Comparison of ENCODE assay signal across 1 cellular context in the genomic region with DNA sequence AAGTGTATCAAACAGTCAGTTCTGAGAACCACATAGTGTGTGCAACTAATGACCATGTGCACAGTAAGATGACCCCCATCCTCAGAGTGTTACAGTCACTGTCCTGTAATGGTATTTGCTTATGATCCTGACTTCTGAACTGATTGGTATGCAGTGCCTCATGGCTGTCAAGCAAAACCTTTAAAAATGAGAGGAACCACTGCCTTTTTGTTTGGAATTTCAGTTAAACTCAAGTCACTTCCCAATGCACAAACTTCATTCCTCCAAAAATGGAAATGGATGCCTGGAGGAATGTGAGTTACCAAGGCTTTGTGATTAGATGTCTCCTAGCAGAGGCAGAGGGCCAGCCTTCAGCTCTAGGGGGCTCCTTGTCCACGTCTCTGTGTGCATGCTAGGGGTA.
TF ChIP-seq lines count a peak whose summit lies in the region.

No MANE protein-coding gene starts in this region.

TF ChIP-seq in H1, 55 proteins besides CTCF, POLR2A, EP300 and RAD21 (continued from another document):
- TF ChIP-seq CHD2 (IDR thresholded peaks at IDR 0.05; ENCODE audit: low read length) (no peak), SIN3A (conservative IDR thresholded peaks at IDR 0.05 in 1 of 2, IDR thresholded peaks at IDR 0.05 in 1 of 2; ENCODE audit: low read depth in 1 of 2, low read length in 2 of 2) (no peak), EZH2 (IDR thresholded peaks at IDR 0.05; ENCODE audit: low read depth, low read length, severe bottlenecking) (no peak), ZNF274 (IDR thresholded peaks at IDR 0.05; ENCODE audit: borderline replicate concordance, extremely low read depth, low read length) (no peak), RNF2 (IDR thresholded peaks at IDR 0.05; ENCODE audit: borderline replicate concordance, low read depth, low read length, missing control alignments, poor library complexity, severe bottlenecking) (no peak), SIX5 (IDR thresholded peaks at IDR 0.05; ENCODE audit: low read depth, low read length) (no peak)
